7 cellular contexts compared by ENCODE assay signal in genomic region chr1:174743654-174744561, GRCh38.
A peak's percentile ranks its signal among the peaks of the same experiment; 100 is the strongest.
DNase-seq lines count a peak whose midpoint lies in the region; ATAC-seq and TF ChIP-seq lines count a peak whose summit lies in the region.

No MANE protein-coding gene starts in this region.

- peak; percentile 63 for TF ChIP-seq CTCF in GM10266 (IDR thresholded peaks at IDR 0.05; ENCODE audit: control insufficient read depth, insufficient read depth, low read depth, missing control alignments)
- peak; percentile 83 for TF ChIP-seq CTCF in VCaP (conservative IDR thresholded peaks at IDR 0.05)
- TF ChIP-seq CTCF in heart right ventricle (IDR thresholded peaks at IDR 0.05) = peak; percentile 58 to 82 (median 73)

- DNase-seq in GM10266 (ENCODE audit: extremely low spot score) = peak; percentile 29
- peak; percentile 79 for DNase-seq in NCI-H1105 treated with DMSO at 0.1 percent for 48 hours (lab: John Stamatoyannopoulos, UW)
- DNase-seq in heart right ventricle = no peak
- peak; percentile 22 for DNase-seq in stromal cell of bone marrow (ENCODE audit: low read depth)
- no peak for DNase-seq in activated T-cell treated with anti-CD3 and anti-CD28 coated beads, Interleukin-2, amount 50 U/mL, for 1 hour

- intact Hi-C loops in heart right ventricle (cut with DNase I) = loop anchor here (2.0 to 5.0 kb wide), 5 partner anchors 481 to 487 kb away; no protein-coding TSS in a partner anchor

- ATAC-seq in heart right ventricle (peak in 2 of 8 donors; percentile 23 to 56), esophagus mucosa (no peak)

- peaks cover 0 to 27% (median 3%) of the 10 kb centered on the region in 9 donors for H3K4me1 ChIP-seq in heart right ventricle

- H3K27ac ChIP-seq in VCaP (no peak overlapping the region), heart right ventricle (no peak overlapping the region)

- no peaks in the 10 kb centered on the region for H3K27me3 ChIP-seq in heart right ventricle

- 34 to 40% methylated on average over 4 of the region's 4 CpGs for WGBS in heart right ventricle, 2 donors

- no peaks in the 10 kb centered on the region for H3K36me3 ChIP-seq in heart right ventricle

- no peaks in the 10 kb centered on the region for H3K9me3 ChIP-seq in heart right ventricle

- no peak overlapping the region for H3K4me3 ChIP-seq in heart right ventricle

Comparison
In these comparisons a context has a peak if more than half of its experiments do, and no peak if none do; other contexts are left out.
1. DNase-seq: peak in GM10266 (single experiment), NCI-H1105 treated with DMSO at 0.1 percent for 48 hours (single experiment) and stromal cell of bone marrow (single experiment); none in heart right ventricle (0 of 2) and activated T-cell treated with anti-CD3 and anti-CD28 coated beads, Interleukin-2, amount 50 U/mL, for 1 hour (single experiment).
2. Peak in every context shown above with its lines, with median percentiles within 50 percentile points of each other: CTCF ChIP-seq.